Comparison of ENCODE assay signal across 15 cellular contexts in the genomic region with DNA sequence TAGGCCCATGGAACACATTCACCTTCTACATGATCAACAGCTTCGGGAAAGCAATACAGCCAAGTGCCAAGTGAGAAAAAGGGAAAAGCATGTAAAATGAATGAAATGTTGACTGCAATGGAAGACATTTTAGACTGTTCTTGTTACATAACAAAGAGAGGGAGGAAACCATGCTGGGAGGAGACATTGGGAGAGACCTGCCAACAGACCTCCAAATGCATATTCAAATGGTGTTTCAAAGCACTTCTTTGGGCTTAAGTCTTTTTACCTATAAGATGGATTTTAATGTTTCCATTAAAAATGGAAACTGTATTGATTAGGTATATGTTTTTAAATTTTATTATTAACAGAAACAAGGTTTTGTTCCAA.
DNase-seq lines count a peak whose midpoint lies in the region; ATAC-seq, FAIRE-seq and TF ChIP-seq lines count a peak whose summit lies in the region.
"Had no signal": no experiment of that assay in that cellular context is flagged by ENCODE, and none has a peak within 500 bp of the region (broad histone marks: within the 10 kb centered on the region; RNA-seq: fewer than 3 reads in every experiment).

No MANE protein-coding gene starts in this region.

- WGBS in H1 (ENCODE audit: extremely low coverage in 1 of 2, insufficient coverage in 1 of 2, insufficient read length in 1 of 2, insufficient replicate concordance in 2 of 2, low coverage in 1 of 2, low lambda C conversion rate in 2 of 2, missing lambda C conversion rate in 1 of 2), 2 experiments, result 87% methylated on average over 1 of the region's 1 CpG; no CpG with 5 or more reads in 1 of the 2 experiments
- WGBS in mesendoderm (ENCODE audit: extremely low coverage, insufficient coverage, low lambda C conversion rate), result no CpG with 5 or more reads among the region's 1 CpG

- no peaks in the 10 kb centered on the region for H3K79me1 ChIP-seq in H1 (ENCODE audit: low read depth, low read length)
- H3K79me1 ChIP-seq in mesendoderm (ENCODE audit: low read length), result no peaks in the 10 kb centered on the region

- H3K18ac ChIP-seq in H1 (ENCODE audit: extremely low read depth, low read length) (peak overlapping the region; percentile 20; the same call in 1 of the 2 replicates), mesendoderm (ENCODE audit: low read length) (no peak overlapping the region)

- H3K4me3 Mint-ChIP-seq in MCF 10A (ENCODE audit: unreplicated experiment), result no peak overlapping the region

- no TSS peak for BruUV-seq in MCF 10A (replicated peaks; lab: Mats Ljungman, UMichigan)

- DNase-seq in MCF 10A (ENCODE audit: unreplicated experiment) (no peak), breast epithelium (ENCODE audit: low spot score in 2 of 2) (no peak), H1 (ENCODE audit: low read depth in 1 of 2, low spot score in 2 of 2) (no peak), mesendoderm (no peak), MM.1S (no peak), gastrocnemius medialis (no peak), BE2C (no peak)
- DNase-seq: 8988T, NCI-H187 treated with DMSO at 0.1 percent for 48 hours, NCI-H774, Peyer's patch, SIG-M5 had no signal

- H3K79me2 ChIP-seq in H1 (ENCODE audit: control insufficient read depth in 1 of 2, insufficient read depth in 2 of 2, low read length in 2 of 2) (no peaks in the 10 kb centered on the region), mesendoderm (ENCODE audit: control insufficient read depth, insufficient read depth, low read length) (no peaks in the 10 kb centered on the region), MM.1S (ENCODE audit: low read length) (no peaks in the 10 kb centered on the region)

- H2BK120ac ChIP-seq in H1 (replicated peaks; ENCODE audit: low read depth, low read length) (no peak overlapping the region), mesendoderm (ENCODE audit: low read depth, low read length) (no peak overlapping the region)

- H3K23me2 ChIP-seq in H1 (ENCODE audit: low read depth, low read length), result no peaks in the 10 kb centered on the region

- H3K36me3 Mint-ChIP-seq in MCF 10A (ENCODE audit: insufficient read depth, unreplicated experiment), result no peaks in the 10 kb centered on the region

- no peak for ATAC-seq in gastrocnemius medialis
- no peak for ATAC-seq in GM21786 (IDR thresholded peaks at IDR 0.05; ENCODE audit: unreplicated experiment)

- intact Hi-C loops in MCF 10A (cut with micrococcal nuclease), result no loop called here
- intact Hi-C loops in breast epithelium (cut with DNase I; ENCODE audit: low total_unique reads), result no loop called here
- intact Hi-C loops in gastrocnemius medialis (cut with DNase I; ENCODE audit: low total_unique reads), result no loop called here

- H3K9me2 ChIP-seq in MM.1S (replicated peaks; ENCODE audit: insufficient read depth, low read length), result no peaks in the 10 kb centered on the region

- no peak for TF ChIP-seq POLR2A in breast epithelium (IDR thresholded peaks at IDR 0.05)
- no peak for TF ChIP-seq POLR2A in H1 (IDR thresholded peaks at IDR 0.05; ENCODE audit: control extremely low read depth in 1 of 2, low read depth in 2 of 2, low read length in 2 of 2)
- no peak for TF ChIP-seq POLR2A in gastrocnemius medialis (IDR thresholded peaks at IDR 0.05)

- H3K4me1 Mint-ChIP-seq in MCF 10A (ENCODE audit: insufficient read depth, unreplicated experiment), result peaks cover 48% of the 10 kb centered on the region

- H3K4me1 ChIP-seq in breast epithelium (peaks cover 0 to 3% of the 10 kb centered on the region in 2 donors), H1 (replicated peaks in 1 of 4; ENCODE audit: control insufficient read depth in 3 of 4, insufficient read depth in 4 of 4, low read length in 3 of 4) (peaks cover 0 to 9% (median 0%) of the 10 kb centered on the region in 4 experiments; a peak in 1 of 7 replicates), mesendoderm (ENCODE audit: control insufficient read depth, low read depth, low read length) (peaks cover 2% of the 10 kb centered on the region), MM.1S (ENCODE audit: low read length) (no peaks in the 10 kb centered on the region), gastrocnemius medialis (no peaks in the 10 kb centered on the region), BE2C (peaks cover 19% of the 10 kb centered on the region)
- H3K4me1 ChIP-seq: HAP-1, Peyer's patch had no signal

- H4K8ac ChIP-seq in H1 (ENCODE audit: extremely low read depth, insufficient read depth, low read length) (no peak overlapping the region), mesendoderm (ENCODE audit: low read depth, low read length) (no peak overlapping the region)

- H3K9me3 ChIP-seq in breast epithelium (no peaks in the 10 kb centered on the region), H1 (ENCODE audit: insufficient read depth in 2 of 2, low read depth in 1 of 2, low read length in 1 of 2) (no peaks in the 10 kb centered on the region), MM.1S (replicated peaks; ENCODE audit: insufficient read depth, low read length) (no peaks in the 10 kb centered on the region), gastrocnemius medialis (no peaks in the 10 kb centered on the region), BE2C (no peaks in the 10 kb centered on the region)
- H3K9me3 ChIP-seq: HAP-1, Peyer's patch had no signal

- H4K5ac ChIP-seq in H1 (ENCODE audit: insufficient read length, low read depth, low read length) (no peak overlapping the region), mesendoderm (ENCODE audit: low read length) (no peak overlapping the region)

- no peak for TF ChIP-seq RAD21 in H1 (IDR thresholded peaks at IDR 0.05 in 1 of 2, conservative IDR thresholded peaks at IDR 0.05 in 1 of 2; ENCODE audit: low read depth in 2 of 2, low read length in 2 of 2)

- no peaks in the 10 kb centered on the region for H3F3A ChIP-seq in MM.1S (ENCODE audit: insufficient read depth, low read length)

- H2BK12ac ChIP-seq in H1 (ENCODE audit: low read depth, low read length), result peak overlapping the region; percentile 62

- H3K27ac ChIP-seq in breast epithelium (no peak overlapping the region), H1 (ENCODE audit: low read depth, low read length) (no peak overlapping the region), mesendoderm (ENCODE audit: low read depth, low read length) (no peak overlapping the region), MM.1S (ENCODE audit: low read length) (no peak overlapping the region), gastrocnemius medialis (no peak overlapping the region)
- H3K27ac ChIP-seq: C4-2B had no signal

- in situ Hi-C loops in gastrocnemius medialis (cut with MboI; ENCODE audit: low sequenced_read_pairs in 4 of 4), result no loop called here

- H3K4me3 ChIP-seq in breast epithelium, result no peak overlapping the region
- H3K4me3 ChIP-seq in H1 (ENCODE audit: extremely low read depth in 1 of 4, insufficient read depth in 2 of 4, low read depth in 3 of 4, low read length in 4 of 4), result no peak overlapping the region
- H3K4me3 ChIP-seq in mesendoderm (ENCODE audit: low read length), result no peak overlapping the region
- H3K4me3 ChIP-seq in MM.1S (ENCODE audit: low read length), result no peak overlapping the region
- no peak overlapping the region for H3K4me3 ChIP-seq in gastrocnemius medialis
- no peak overlapping the region for H3K4me3 ChIP-seq in BE2C (ENCODE audit: low read depth, low read length)
- H3K4me3 ChIP-seq: HAP-1, Peyer's patch had no signal

- H3K27me3 ChIP-seq in breast epithelium (no peaks in the 10 kb centered on the region), H1 (replicated peaks in 1 of 4; ENCODE audit: control insufficient read depth in 3 of 4, extremely low read depth in 1 of 4, insufficient read depth in 3 of 4, low read length in 3 of 4) (no peaks in the 10 kb centered on the region), mesendoderm (ENCODE audit: insufficient read depth, low read length, poor library complexity) (no peaks in the 10 kb centered on the region), MM.1S (replicated peaks; ENCODE audit: insufficient read depth, low read length) (no peaks in the 10 kb centered on the region), gastrocnemius medialis (no peaks in the 10 kb centered on the region), BE2C (no peaks in the 10 kb centered on the region)
- H3K27me3 ChIP-seq: Peyer's patch had no signal

- H3K4me2 ChIP-seq in H1 (ENCODE audit: insufficient read depth in 1 of 2, low read depth in 2 of 2, low read length in 2 of 2), result peak overlapping the region in 1 of 2 experiments; percentile 21; a peak in 1 of 4 replicates
- no peak overlapping the region for H3K4me2 ChIP-seq in mesendoderm (ENCODE audit: low read length)
- H3K4me2 ChIP-seq in MM.1S (ENCODE audit: low read depth, low read length), result no peak overlapping the region

- no peaks in the 10 kb centered on the region for H3K9me3 Mint-ChIP-seq in MCF 10A (ENCODE audit: unreplicated experiment)

- no peak overlapping the region for H2BK15ac ChIP-seq in H1 (ENCODE audit: low read length)
- no peak overlapping the region for H2BK15ac ChIP-seq in mesendoderm (replicated peaks; ENCODE audit: low read depth)

- H4K91ac ChIP-seq in H1 (replicated peaks; ENCODE audit: insufficient read length, low read length), result no peak overlapping the region

- CTCF ChIA-PET in MCF 10A (lab: Yijun Ruan, JAX) (no interaction called here), H1 (lab: Charles Lee; ENCODE audit: partially characterized antibody) (no interaction called here)

- TF ChIP-seq EP300 in H1 (IDR thresholded peaks at IDR 0.05; ENCODE audit: borderline replicate concordance in 1 of 2, low read depth in 2 of 2, low read length in 2 of 2), result no peak

- H4K20me1 ChIP-seq in H1 (replicated peaks in 1 of 2; ENCODE audit: control insufficient read depth in 1 of 2, insufficient read depth in 2 of 2, low read length in 2 of 2) (no peaks in the 10 kb centered on the region), MM.1S (ENCODE audit: insufficient read depth, low read length) (no peaks in the 10 kb centered on the region)

- POLR2A ChIA-PET in MCF 10A (lab: Yijun Ruan, JAX), result no interaction called here
- POLR2A ChIA-PET in H1 (lab: Charles Lee; ENCODE audit: partially characterized antibody), result no interaction called here

- H3K14ac ChIP-seq in H1 (ENCODE audit: insufficient read length), result no peak overlapping the region

- H2BK20ac ChIP-seq in H1 (ENCODE audit: low read length), result peak overlapping the region; percentile 16

- H2BK5ac ChIP-seq in H1 (ENCODE audit: low read depth, low read length), result peak overlapping the region; percentile 8; the same call in 1 of the 2 replicates
- no peak overlapping the region for H2BK5ac ChIP-seq in mesendoderm (ENCODE audit: low read length)

- H2AFZ ChIP-seq in H1 (ENCODE audit: low read length), result 0 out of 2 replicates have a peak overlapping the region, but pooled peaks have one; percentile 2
- no peak overlapping the region for H2AFZ ChIP-seq in MM.1S (ENCODE audit: low read length)

- H3K9ac ChIP-seq in H1 (replicated peaks in 1 of 4; ENCODE audit: extremely low read depth in 1 of 4, low read depth in 3 of 4, low read length in 3 of 4), result no peak overlapping the region
- H3K9ac ChIP-seq in mesendoderm (ENCODE audit: low read length), result no peak overlapping the region
- H3K9ac ChIP-seq in MM.1S (ENCODE audit: low read length), result no peak overlapping the region

- no peak for FAIRE-seq in H1 (lab: Jason Lieb, UNC)

- H3K27ac Mint-ChIP-seq in MCF 10A (ENCODE audit: low read depth, unreplicated experiment), result peak overlapping the region; percentile 13

- H3K56ac ChIP-seq in H1 (replicated peaks; ENCODE audit: insufficient read length, low read depth, low read length) (no peak overlapping the region), mesendoderm (ENCODE audit: low read length) (no peak overlapping the region)

- H3K36me3 ChIP-seq in breast epithelium (no peaks in the 10 kb centered on the region), H1 (ENCODE audit: control insufficient read depth in 2 of 4, insufficient read depth in 4 of 4, low read length in 3 of 4) (no peaks in the 10 kb centered on the region), mesendoderm (ENCODE audit: control insufficient read depth, insufficient read depth, low read length) (no peaks in the 10 kb centered on the region), MM.1S (replicated peaks; ENCODE audit: insufficient read depth, low read length) (no peaks in the 10 kb centered on the region), gastrocnemius medialis (no peaks in the 10 kb centered on the region), BE2C (no peaks in the 10 kb centered on the region)
- H3K36me3 ChIP-seq: HAP-1, Peyer's patch had no signal

- H3K4ac ChIP-seq in H1 (replicated peaks; ENCODE audit: insufficient read length, low read depth, low read length) (no peak overlapping the region), mesendoderm (ENCODE audit: low read depth, low read length) (no peak overlapping the region)

- no peaks in the 10 kb centered on the region for H3K27me3 Mint-ChIP-seq in MCF 10A (ENCODE audit: insufficient read depth, unreplicated experiment)

- peak overlapping the region; percentile 5; the same call in 1 of the 2 replicates for H2AK5ac ChIP-seq in H1 (ENCODE audit: low read depth, low read length)
- H2AK5ac ChIP-seq in mesendoderm (ENCODE audit: low read length), result no peak overlapping the region

- H3K23ac ChIP-seq in H1 (ENCODE audit: insufficient read length) (no peak overlapping the region), mesendoderm (ENCODE audit: low read length) (peak overlapping the region; percentile 1)

- TF ChIP-seq CTCF in MCF 10A (IDR thresholded peaks at IDR 0.05; ENCODE audit: unreplicated experiment) (no peak), breast epithelium (IDR thresholded peaks at IDR 0.05) (no peak), H1 (IDR thresholded peaks at IDR 0.05; ENCODE audit: control extremely low read depth in 1 of 3, insufficient read depth in 1 of 3, low read depth in 1 of 3, low read length in 3 of 3) (no peak), MM.1S (IDR thresholded peaks at IDR 0.05; ENCODE audit: low read length) (no peak), gastrocnemius medialis (IDR thresholded peaks at IDR 0.05 in 4 of 5, conservative IDR thresholded peaks at IDR 0.05 in 1 of 5) (no peak), BE2C (IDR thresholded peaks at IDR 0.05; ENCODE audit: low read depth, low read length) (no peak)
